Comparison of ENCODE assay signal across 3 cellular contexts in the genomic region with DNA sequence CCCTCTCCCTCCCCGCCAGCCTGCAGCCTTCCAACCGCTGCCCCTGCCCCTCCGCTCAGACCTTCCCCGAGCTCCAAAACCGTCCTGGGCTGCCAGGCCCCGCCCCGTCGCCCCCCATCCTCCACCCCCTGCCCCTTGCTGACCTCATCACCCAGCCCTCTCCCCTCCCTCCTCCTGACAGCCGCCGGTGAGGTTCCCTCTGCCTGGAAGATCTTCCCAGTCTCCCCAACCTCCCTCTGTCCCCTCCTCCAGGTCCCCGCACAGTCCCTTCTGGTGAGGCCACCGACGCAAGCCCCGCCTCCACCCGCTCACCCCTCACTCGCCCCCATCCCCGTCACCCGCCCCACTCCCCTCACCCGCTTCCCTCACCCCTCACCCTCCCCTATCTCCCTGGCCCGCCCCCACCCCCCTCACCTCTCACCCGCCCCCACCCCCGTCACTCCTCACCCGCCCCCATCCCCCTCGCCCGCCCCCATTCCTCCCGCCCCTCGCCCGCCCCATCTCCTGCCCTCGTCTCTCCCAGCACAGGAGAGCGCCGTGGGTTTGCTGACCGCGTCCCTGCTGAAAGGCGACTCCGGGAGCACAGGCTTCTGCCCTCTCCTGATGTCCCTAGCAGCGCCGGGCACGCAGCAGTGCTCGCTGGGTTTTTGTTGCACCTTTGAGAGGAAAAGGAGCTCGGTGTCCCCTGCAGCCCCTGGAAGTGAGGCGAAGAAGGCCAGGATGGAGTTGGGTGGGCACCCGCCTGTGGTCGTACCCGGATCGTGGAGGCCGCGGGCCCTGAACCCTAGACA.
TF ChIP-seq lines count a peak whose summit lies in the region.

No MANE protein-coding gene starts in this region.

TF ChIP-seq in HEK293, 187 proteins besides CTCF, POLR2A, EP300 and RAD21:
- TF ChIP-seq EGR2 (tag by site-specific recombination; IDR thresholded peaks at IDR 0.05; ENCODE audit: low read depth): peak; percentile 30; the same call in 1 of the 2 replicates
- TF ChIP-seq SP3 (tag by site-specific recombination; IDR thresholded peaks at IDR 0.05): peak; percentile 12
- TF ChIP-seq MYNN (tag by site-specific recombination; IDR thresholded peaks at IDR 0.05; ENCODE audit: borderline replicate concordance): no peak
- TF ChIP-seq ZBTB48 (tag by site-specific recombination; IDR thresholded peaks at IDR 0.05): peak; percentile 60
- 0 out of 2 replicates have a peak, but pooled peaks have one; percentile 12 for TF ChIP-seq GLIS2 (tag by site-specific recombination; IDR thresholded peaks at IDR 0.05)
- TF ChIP-seq, protein P1, sequence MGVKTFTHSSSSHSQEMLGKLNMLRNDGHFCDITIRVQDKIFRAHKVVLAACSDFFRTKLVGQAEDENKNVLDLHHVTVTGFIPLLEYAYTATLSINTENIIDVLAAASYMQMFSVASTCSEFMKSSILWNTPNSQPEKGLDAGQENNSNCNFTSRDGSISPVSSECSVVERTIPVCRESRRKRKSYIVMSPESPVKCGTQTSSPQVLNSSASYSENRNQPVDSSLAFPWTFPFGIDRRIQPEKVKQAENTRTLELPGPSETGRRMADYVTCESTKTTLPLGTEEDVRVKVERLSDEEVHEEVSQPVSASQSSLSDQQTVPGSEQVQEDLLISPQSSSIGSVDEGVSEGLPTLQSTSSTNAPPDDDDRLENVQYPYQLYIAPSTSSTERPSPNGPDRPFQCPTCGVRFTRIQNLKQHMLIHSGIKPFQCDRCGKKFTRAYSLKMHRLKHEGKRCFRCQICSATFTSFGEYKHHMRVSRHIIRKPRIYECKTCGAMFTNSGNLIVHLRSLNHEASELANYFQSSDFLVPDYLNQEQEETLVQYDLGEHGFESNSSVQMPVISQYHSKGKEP (tag by site-specific recombination; IDR thresholded peaks at IDR 0.05): no peak
- TF ChIP-seq SP2 (tag by site-specific recombination; IDR thresholded peaks at IDR 0.05): peak; percentile 23; the same call in 1 of the 2 replicates
- peak; percentile 51 for TF ChIP-seq ZFHX2 (tag by site-specific recombination; conservative IDR thresholded peaks at IDR 0.05)
- no peak for TF ChIP-seq ZNF660 (tag by site-specific recombination; IDR thresholded peaks at IDR 0.05)
- TF ChIP-seq, protein P2, sequence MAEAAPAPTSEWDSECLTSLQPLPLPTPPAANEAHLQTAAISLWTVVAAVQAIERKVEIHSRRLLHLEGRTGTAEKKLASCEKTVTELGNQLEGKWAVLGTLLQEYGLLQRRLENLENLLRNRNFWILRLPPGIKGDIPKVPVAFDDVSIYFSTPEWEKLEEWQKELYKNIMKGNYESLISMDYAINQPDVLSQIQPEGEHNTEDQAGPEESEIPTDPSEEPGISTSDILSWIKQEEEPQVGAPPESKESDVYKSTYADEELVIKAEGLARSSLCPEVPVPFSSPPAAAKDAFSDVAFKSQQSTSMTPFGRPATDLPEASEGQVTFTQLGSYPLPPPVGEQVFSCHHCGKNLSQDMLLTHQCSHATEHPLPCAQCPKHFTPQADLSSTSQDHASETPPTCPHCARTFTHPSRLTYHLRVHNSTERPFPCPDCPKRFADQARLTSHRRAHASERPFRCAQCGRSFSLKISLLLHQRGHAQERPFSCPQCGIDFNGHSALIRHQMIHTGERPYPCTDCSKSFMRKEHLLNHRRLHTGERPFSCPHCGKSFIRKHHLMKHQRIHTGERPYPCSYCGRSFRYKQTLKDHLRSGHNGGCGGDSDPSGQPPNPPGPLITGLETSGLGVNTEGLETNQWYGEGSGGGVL (tag by site-specific recombination; IDR thresholded peaks at IDR 0.05): peak; percentile 68

TF ChIP-seq in SK-N-SH treated with all-trans-retinoic acid at 6 μM for 48 hours, 23 proteins besides CTCF, POLR2A, EP300 and RAD21:
- TF ChIP-seq ZNF565 (CRISPR knock-in tag; conservative IDR thresholded peaks at IDR 0.05; ENCODE audit: low read depth): no peak
- TF ChIP-seq ISL1 (CRISPR knock-in tag; IDR thresholded peaks at IDR 0.05): no peak
- no peak for TF ChIP-seq RARB (CRISPR knock-in tag; IDR thresholded peaks at IDR 0.05)
- TF ChIP-seq ZFP30 (CRISPR knock-in tag; IDR thresholded peaks at IDR 0.05): no peak
- no peak for TF ChIP-seq ZNF70 (CRISPR knock-in tag; IDR thresholded peaks at IDR 0.05)
- no peak for TF ChIP-seq ARNTL (CRISPR knock-in tag; IDR thresholded peaks at IDR 0.05; ENCODE audit: borderline replicate concordance, low read depth)
- TF ChIP-seq, protein P3, sequence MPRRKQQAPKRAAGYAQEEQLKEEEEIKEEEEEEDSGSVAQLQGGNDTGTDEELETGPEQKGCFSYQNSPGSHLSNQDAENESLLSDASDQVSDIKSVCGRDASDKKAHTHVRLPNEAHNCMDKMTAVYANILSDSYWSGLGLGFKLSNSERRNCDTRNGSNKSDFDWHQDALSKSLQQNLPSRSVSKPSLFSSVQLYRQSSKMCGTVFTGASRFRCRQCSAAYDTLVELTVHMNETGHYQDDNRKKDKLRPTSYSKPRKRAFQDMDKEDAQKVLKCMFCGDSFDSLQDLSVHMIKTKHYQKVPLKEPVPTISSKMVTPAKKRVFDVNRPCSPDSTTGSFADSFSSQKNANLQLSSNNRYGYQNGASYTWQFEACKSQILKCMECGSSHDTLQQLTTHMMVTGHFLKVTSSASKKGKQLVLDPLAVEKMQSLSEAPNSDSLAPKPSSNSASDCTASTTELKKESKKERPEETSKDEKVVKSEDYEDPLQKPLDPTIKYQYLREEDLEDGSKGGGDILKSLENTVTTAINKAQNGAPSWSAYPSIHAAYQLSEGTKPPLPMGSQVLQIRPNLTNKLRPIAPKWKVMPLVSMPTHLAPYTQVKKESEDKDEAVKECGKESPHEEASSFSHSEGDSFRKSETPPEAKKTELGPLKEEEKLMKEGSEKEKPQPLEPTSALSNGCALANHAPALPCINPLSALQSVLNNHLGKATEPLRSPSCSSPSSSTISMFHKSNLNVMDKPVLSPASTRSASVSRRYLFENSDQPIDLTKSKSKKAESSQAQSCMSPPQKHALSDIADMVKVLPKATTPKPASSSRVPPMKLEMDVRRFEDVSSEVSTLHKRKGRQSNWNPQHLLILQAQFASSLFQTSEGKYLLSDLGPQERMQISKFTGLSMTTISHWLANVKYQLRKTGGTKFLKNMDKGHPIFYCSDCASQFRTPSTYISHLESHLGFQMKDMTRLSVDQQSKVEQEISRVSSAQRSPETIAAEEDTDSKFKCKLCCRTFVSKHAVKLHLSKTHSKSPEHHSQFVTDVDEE (CRISPR knock-in tag; IDR thresholded peaks at IDR 0.05): no peak
- TF ChIP-seq CSDC2 (CRISPR knock-in tag; IDR thresholded peaks at IDR 0.05): no peak
- TF ChIP-seq GLIS3 (CRISPR knock-in tag; IDR thresholded peaks at IDR 0.05): no peak
- no peak for TF ChIP-seq OSR1 (CRISPR knock-in tag; IDR thresholded peaks at IDR 0.05)
- TF ChIP-seq ZFP3 (CRISPR knock-in tag; IDR thresholded peaks at IDR 0.05): no peak
- TF ChIP-seq, protein P4, sequence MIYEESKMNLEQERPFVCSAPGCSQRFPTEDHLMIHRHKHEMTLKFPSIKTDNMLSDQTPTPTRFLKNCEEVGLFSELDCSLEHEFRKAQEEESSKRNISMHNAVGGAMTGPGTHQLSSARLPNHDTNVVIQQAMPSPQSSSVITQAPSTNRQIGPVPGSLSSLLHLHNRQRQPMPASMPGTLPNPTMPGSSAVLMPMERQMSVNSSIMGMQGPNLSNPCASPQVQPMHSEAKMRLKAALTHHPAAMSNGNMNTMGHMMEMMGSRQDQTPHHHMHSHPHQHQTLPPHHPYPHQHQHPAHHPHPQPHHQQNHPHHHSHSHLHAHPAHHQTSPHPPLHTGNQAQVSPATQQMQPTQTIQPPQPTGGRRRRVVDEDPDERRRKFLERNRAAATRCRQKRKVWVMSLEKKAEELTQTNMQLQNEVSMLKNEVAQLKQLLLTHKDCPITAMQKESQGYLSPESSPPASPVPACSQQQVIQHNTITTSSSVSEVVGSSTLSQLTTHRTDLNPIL (CRISPR knock-in tag; IDR thresholded peaks at IDR 0.05; ENCODE audit: low read depth): no peak

TF ChIP-seq in H1, 55 proteins besides CTCF, POLR2A, EP300 and RAD21:
- TF ChIP-seq SAP30 (IDR thresholded peaks at IDR 0.05; ENCODE audit: insufficient read depth, insufficient replicate concordance, low read length) (peak; percentile 60), SIN3A (conservative IDR thresholded peaks at IDR 0.05 in 1 of 2, IDR thresholded peaks at IDR 0.05 in 1 of 2; ENCODE audit: low read depth in 1 of 2, low read length in 2 of 2) (no peak), KDM1A (IDR thresholded peaks at IDR 0.05; ENCODE audit: borderline replicate concordance, low read length) (no peak), RXRA (IDR thresholded peaks at IDR 0.05; ENCODE audit: insufficient read depth, low read depth, low read length) (no peak), PHF8 (conservative IDR thresholded peaks at IDR 0.05; ENCODE audit: low read depth, low read length) (peak; percentile 36), POU5F1 (IDR thresholded peaks at IDR 0.05; ENCODE audit: low read depth, low read length) (no peak), HDAC2 (IDR thresholded peaks at IDR 0.05; ENCODE audit: borderline replicate concordance in 1 of 2, low read depth in 2 of 2, low read length in 2 of 2) (no peak), RBBP5 (IDR thresholded peaks at IDR 0.05; ENCODE audit: borderline replicate concordance, low read depth, low read length) (no peak), ZNF274 (IDR thresholded peaks at IDR 0.05; ENCODE audit: borderline replicate concordance, extremely low read depth, low read length) (no peak), KDM5A (IDR thresholded peaks at IDR 0.05; ENCODE audit: low read length) (no peak), RFX5 (IDR thresholded peaks at IDR 0.05; ENCODE audit: borderline replicate concordance, low read depth, low read length) (no peak), SUZ12 (IDR thresholded peaks at IDR 0.05; ENCODE audit: low read length) (no peak), KDM4A (IDR thresholded peaks at IDR 0.05; ENCODE audit: low read depth, low read length, severe bottlenecking) (peak; percentile 20), GTF2F1 (IDR thresholded peaks at IDR 0.05; ENCODE audit: borderline replicate concordance, low read depth, low read length) (no peak), SP1 (IDR thresholded peaks at IDR 0.05; ENCODE audit: low read depth, low read length) (0 out of 2 replicates have a peak, but pooled peaks have one; percentile 39), CREB1 (IDR thresholded peaks at IDR 0.05) (peak; percentile 69), SP2 (IDR thresholded peaks at IDR 0.05; ENCODE audit: low read length) (no peak), NANOG (IDR thresholded peaks at IDR 0.05; ENCODE audit: insufficient read depth, low read depth, low read length, poor library complexity, severe bottlenecking) (no peak)
- TF ChIP-seq, protein P5, sequence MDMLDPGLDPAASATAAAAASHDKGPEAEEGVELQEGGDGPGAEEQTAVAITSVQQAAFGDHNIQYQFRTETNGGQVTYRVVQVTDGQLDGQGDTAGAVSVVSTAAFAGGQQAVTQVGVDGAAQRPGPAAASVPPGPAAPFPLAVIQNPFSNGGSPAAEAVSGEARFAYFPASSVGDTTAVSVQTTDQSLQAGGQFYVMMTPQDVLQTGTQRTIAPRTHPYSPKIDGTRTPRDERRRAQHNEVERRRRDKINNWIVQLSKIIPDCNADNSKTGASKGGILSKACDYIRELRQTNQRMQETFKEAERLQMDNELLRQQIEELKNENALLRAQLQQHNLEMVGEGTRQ (IDR thresholded peaks at IDR 0.05; ENCODE audit: low read length): no peak
